8 cellular contexts compared by ENCODE assay signal in the genomic region with DNA sequence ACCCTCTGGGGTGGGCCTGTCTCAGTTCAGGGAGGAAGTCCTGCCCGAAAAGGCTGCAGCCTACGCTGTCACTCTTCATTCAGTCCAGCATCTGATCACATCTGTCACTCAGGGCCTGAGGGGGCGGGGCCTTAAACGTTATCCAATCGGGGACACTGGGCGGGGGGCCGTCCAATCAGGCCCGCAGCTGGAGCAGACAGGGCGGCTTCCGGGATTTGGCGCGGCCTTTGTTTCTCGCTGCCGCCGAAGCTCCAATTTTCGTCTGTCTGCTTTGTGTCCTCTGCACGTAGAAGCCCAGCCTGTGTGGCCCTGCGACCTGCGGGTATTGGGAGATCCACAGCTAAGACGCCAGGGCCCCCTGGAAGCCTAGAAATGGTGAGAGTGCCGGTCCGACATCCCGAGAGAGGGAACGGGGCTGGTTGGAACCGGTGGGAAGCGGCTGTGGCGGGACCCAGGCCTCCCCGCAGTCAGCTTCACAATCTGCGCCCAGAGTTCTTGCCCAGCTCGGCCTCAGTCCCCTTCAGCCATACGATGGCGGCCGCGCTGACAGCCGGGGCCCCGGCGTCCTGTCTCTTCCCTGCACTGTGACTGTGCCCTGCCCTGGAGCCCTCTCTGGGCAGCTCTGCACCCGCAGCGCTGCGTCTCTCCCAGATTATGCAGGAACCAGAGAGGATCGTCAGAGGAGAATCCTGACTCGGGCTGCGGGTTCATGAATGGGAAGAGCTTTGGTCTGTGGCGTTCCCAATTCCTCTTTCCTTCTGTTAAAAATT. TPM values are rescaled to one million over a fixed set of nuclear protein-coding genes. Genes with fewer than 3 reads are reported as not detected.
A peak's percentile ranks its signal among the peaks of the same experiment; 100 is the strongest.
DNase-seq lines count a peak whose midpoint lies in the region; ATAC-seq and TF ChIP-seq lines count a peak whose summit lies in the region.

Gene ZNF730, plus strand, starts transcription at position 224 of the 770 bp plus-strand sequence. Its CDS starts 149 bp downstream, at position 373.

- H3F3A ChIP-seq in MM.1S (ENCODE audit: insufficient read depth, low read length), result no peaks in the 10 kb centered on the region

- no peak for TF ChIP-seq CTCF in MM.1S (IDR thresholded peaks at IDR 0.05; ENCODE audit: low read length)
- TF ChIP-seq CTCF in WTC11 (IDR thresholded peaks at IDR 0.05), result no peak
- TF ChIP-seq CTCF in coronary artery (IDR thresholded peaks at IDR 0.05), result no peak

- H3K27ac ChIP-seq in MM.1S (ENCODE audit: low read length) (no peak within 1 kb of the TSS), coronary artery (no peak within 1 kb of the TSS)

- peaks cover 24% of the 10 kb centered on the region for H3K4me1 Mint-ChIP-seq in WTC11

- peak; percentile 64 for DNase-seq in AG20443 (ENCODE audit: low spot score)
- DNase-seq in MM.1S, result peak; percentile 42
- DNase-seq in WTC11 (ENCODE audit: low spot score), result peak; percentile 84
- peak; percentile 74 for DNase-seq in coronary artery (ENCODE audit: low spot score)
- peak; percentile 93 for DNase-seq in left kidney (ENCODE audit: low read depth, low spot score)
- peak; percentile 15 to 35 for DNase-seq in stimulated activated CD4-positive, alpha-beta T cell treated with anti-CD3 and anti-CD28 coated beads, Interleukin-1b, Interleukin-23, amount 100 ng/mL, for 4 hours (ENCODE audit: low read depth in 2 of 2)
- DNase-seq in MV-4-11 (lab: John Stamatoyannopoulos, UW), result no peak

- no peaks in the 10 kb centered on the region for H3K27me3 Mint-ChIP-seq in WTC11 (ENCODE audit: low read depth)

- no peaks in the 10 kb centered on the region for H3K9me2 ChIP-seq in MM.1S (replicated peaks; ENCODE audit: insufficient read depth, low read length)

- H3K27me3 ChIP-seq in MM.1S (replicated peaks; ENCODE audit: insufficient read depth, low read length), result no peaks in the 10 kb centered on the region

- H3K4me3 ChIP-seq in MM.1S (ENCODE audit: low read length) (no peak within 1 kb of the TSS), coronary artery (peak within 1 kb of the TSS; percentile 77)

- no peaks in the 10 kb centered on the region for H4K20me1 ChIP-seq in MM.1S (ENCODE audit: insufficient read depth, low read length)

- H3K9me3 Mint-ChIP-seq in WTC11, result peaks cover 13% of the 10 kb centered on the region

- peaks cover 31% of the 10 kb centered on the region for H3K36me3 Mint-ChIP-seq in WTC11

- H3K36me3 ChIP-seq in MM.1S (replicated peaks; ENCODE audit: insufficient read depth, low read length), result no peaks in the 10 kb centered on the region

- CTCF ChIA-PET in WTC11 (lab: Charles Lee), result interaction anchor here (0.5 kb wide), 1 partner anchor 9 kb away, joined by 3 read pairs; no protein-coding TSS in a partner anchor

- H3K79me2 ChIP-seq in MM.1S (ENCODE audit: low read length), result no peaks in the 10 kb centered on the region

- no peak within 1 kb of the TSS for H3K4me2 ChIP-seq in MM.1S (ENCODE audit: low read depth, low read length)

- H3K4me1 ChIP-seq in MM.1S (ENCODE audit: low read length), result no peaks in the 10 kb centered on the region

- no peak within 1 kb of the TSS for H3K9ac ChIP-seq in MM.1S (ENCODE audit: low read length)

- H3K4me3 Mint-ChIP-seq in WTC11, result peak within 1 kb of the TSS; percentile 90

- H3K27ac Mint-ChIP-seq in WTC11, result peak within 1 kb of the TSS; percentile 99

- no peaks in the 10 kb centered on the region for H3K9me3 ChIP-seq in MM.1S (replicated peaks; ENCODE audit: insufficient read depth, low read length)

- ATAC-seq in GM21390 (IDR thresholded peaks at IDR 0.05; ENCODE audit: unreplicated experiment), result peak; percentile 96
- peak; percentile 88 for ATAC-seq in WTC11

- POLR2A ChIA-PET in WTC11 (lab: Charles Lee), result interaction anchor here (0.6 to 3.5 kb wide), 9 partner anchors 11 to 298 kb away, joined by 3 to 29 read pairs (median 4); partner anchors contain the start of gene ZNF724

- no peak within 1 kb of the TSS for H2AFZ ChIP-seq in MM.1S (ENCODE audit: low read length)

TF ChIP-seq in WTC11, 78 proteins besides CTCF, POLR2A, EP300 and RAD21:
- TF ChIP-seq NR2C2 (CRISPR knock-in tag; IDR thresholded peaks at IDR 0.05) (no peak), E2F5 (CRISPR knock-in tag; IDR thresholded peaks at IDR 0.05) (peak; percentile 59; the same call in 1 of the 2 replicates), USF2 (CRISPR knock-in tag; IDR thresholded peaks at IDR 0.05) (no peak), FOXK1 (CRISPR knock-in tag; IDR thresholded peaks at IDR 0.05) (no peak), ETV6 (CRISPR knock-in tag; IDR thresholded peaks at IDR 0.05) (no peak), JUN (CRISPR knock-in tag; IDR thresholded peaks at IDR 0.05) (no peak), ZNF263 (CRISPR knock-in tag; IDR thresholded peaks at IDR 0.05; ENCODE audit: low read depth) (0 out of 2 replicates have a peak, but pooled peaks have one; percentile 32), ZNF416 (CRISPR knock-in tag; IDR thresholded peaks at IDR 0.05) (no peak), GRHL2 (CRISPR knock-in tag; IDR thresholded peaks at IDR 0.05; ENCODE audit: insufficient replicate concordance, severe bottlenecking) (no peak), ATF1 (CRISPR knock-in tag; IDR thresholded peaks at IDR 0.05) (no peak), ESRRA (CRISPR knock-in tag; IDR thresholded peaks at IDR 0.05; ENCODE audit: borderline replicate concordance) (no peak), TEAD4 (CRISPR knock-in tag; IDR thresholded peaks at IDR 0.05) (no peak), NFE2L1 (CRISPR knock-in tag; IDR thresholded peaks at IDR 0.05) (no peak), HMGA2 (CRISPR knock-in tag; IDR thresholded peaks at IDR 0.05) (no peak)
- TF ChIP-seq, protein P1, sequence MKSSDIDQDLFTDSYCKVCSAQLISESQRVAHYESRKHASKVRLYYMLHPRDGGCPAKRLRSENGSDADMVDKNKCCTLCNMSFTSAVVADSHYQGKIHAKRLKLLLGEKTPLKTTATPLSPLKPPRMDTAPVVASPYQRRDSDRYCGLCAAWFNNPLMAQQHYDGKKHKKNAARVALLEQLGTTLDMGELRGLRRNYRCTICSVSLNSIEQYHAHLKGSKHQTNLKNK (CRISPR knock-in tag; IDR thresholded peaks at IDR 0.05), result peak; percentile 14; the same call in 1 of the 2 replicates

RNA-seq across cellular contexts. Expression of gene ZNF730, which starts in this region (rescaled TPM):
- total RNA-seq in WTC11 (2021), result 32.2 to 38.0 TPM (median 32.6 TPM) in 3 replicates
